In genomic region chr15:42106278-42106677, GRCh38 we compare ENCODE assay signal across 30 cellular contexts. TPM values are rescaled to one million over a fixed set of nuclear protein-coding genes. Genes with fewer than 3 reads are reported as not detected.
"Had no signal": no experiment of that assay in that cellular context is flagged by ENCODE, and none has a peak within 500 bp of the region (broad histone marks: within the 10 kb centered on the region; RNA-seq: fewer than 3 reads in every experiment).

No MANE protein-coding gene starts in this region.

- H3K27ac ChIP-seq: adrenal gland, ascending aorta, brain microvascular endothelial cell, heart right ventricle, parathyroid adenoma had no signal

- H2AFZ ChIP-seq: parathyroid adenoma had no signal

- ATAC-seq: activated CD4-positive, alpha-beta T cell treated with anti-CD3 and anti-CD28 coated beads for 36 hours; activated T-helper 17 cell treated with anti-CD3 and anti-CD28 coated beads, Interleukin-2, amount 50 U/mL, for 72 hours; heart right ventricle; sciatic nerve had no signal

- H3K9me3 ChIP-seq: adrenal gland, ascending aorta had no signal

- H3K4me1 ChIP-seq: adrenal gland, ascending aorta, parathyroid adenoma had no signal

- H3K9ac ChIP-seq: parathyroid adenoma had no signal

- H3K27me3 ChIP-seq: adrenal gland, ascending aorta, brain microvascular endothelial cell had no signal

- DNase-seq: activated B cell treated with CpG ODN at 0.5 μM for 24 hours; activated CD4-positive, alpha-beta T cell treated with anti-CD3 and anti-CD28 coated beads for 36 hours; activated CD4-positive, alpha-beta T cell treated with anti-CD3 and anti-CD28 coated beads, Interleukin-2, amount 50 U/mL, for 4 hours; activated CD8-positive, alpha-beta memory T cell treated with anti-CD3 and anti-CD28 coated beads for 24 hours; activated CD8-positive, alpha-beta memory T cell treated with anti-CD3 and anti-CD28 coated beads, Interleukin-2, amount 50 U/mL, for 4 hours; activated T-cell treated with anti-CD3 and anti-CD28 coated beads, Interleukin-2, amount 50 U/mL, for 24 hours; adrenal gland; brain microvascular endothelial cell; caudate nucleus; dermis blood vessel endothelial cell; effector CD8-positive, alpha-beta T cell; erythroblast; foreskin fibroblast; heart right ventricle; islet precursor cell; mammary epithelial cell; nephron progenitor cell; stimulated activated CD4-positive, alpha-beta T cell treated with anti-CD3 and anti-CD28 coated beads, Interleukin-4, amount 100 ng/mL, for 1 hour; stimulated activated naive CD4-positive, alpha-beta T cell treated with Interleukin-2 at 50 U/mL for 16 hours; T-helper 9 cell had no signal

- H3K4me3 ChIP-seq: adrenal gland, ascending aorta, heart right ventricle had no signal

- H3K36me3 ChIP-seq: adrenal gland, ascending aorta, brain microvascular endothelial cell, heart right ventricle had no signal

- H3K79me2 ChIP-seq: parathyroid adenoma had no signal

RNA-seq across cellular contexts. Expression of gene PLA2G4D, which starts 11.9 kb away (rescaled TPM):
- total RNA-seq: activated B cell treated with CpG ODN at 0.5 μM for 24 hours; activated CD4-positive, alpha-beta T cell treated with anti-CD3 and anti-CD28 coated beads for 36 hours; ascending aorta; fibroblast of lung; heart right ventricle; mononuclear cell; myocyte; sciatic nerve; T-helper 1 cell treated with Interleukin-12 subunit alpha and Interleukin-12 subunit beta and Interleukin-4 antibody, amounts not matched to agents 30 ng/mL and 1 ng/mL, for 36 hours; urinary bladder had no signal

RNA-seq across cellular contexts. Expression of gene PLA2G4F, which starts 50.2 kb away (rescaled TPM):
- total RNA-seq: activated B cell treated with CpG ODN at 0.5 μM for 24 hours; activated CD4-positive, alpha-beta T cell treated with anti-CD3 and anti-CD28 coated beads for 36 hours; activated T-helper 17 cell treated with anti-CD3 and anti-CD28 coated beads, Interleukin-2, amount 50 U/mL, for 72 hours; ascending aorta; dermis blood vessel endothelial cell; fibroblast of lung; mononuclear cell; myocyte; sciatic nerve; subcutaneous adipose tissue; T-helper 1 cell treated with Interleukin-12 subunit alpha and Interleukin-12 subunit beta and Interleukin-4 antibody, amounts not matched to agents 30 ng/mL and 1 ng/mL, for 36 hours had no signal
